ENCODE assay signal across 9 cellular contexts in the genomic region with DNA sequence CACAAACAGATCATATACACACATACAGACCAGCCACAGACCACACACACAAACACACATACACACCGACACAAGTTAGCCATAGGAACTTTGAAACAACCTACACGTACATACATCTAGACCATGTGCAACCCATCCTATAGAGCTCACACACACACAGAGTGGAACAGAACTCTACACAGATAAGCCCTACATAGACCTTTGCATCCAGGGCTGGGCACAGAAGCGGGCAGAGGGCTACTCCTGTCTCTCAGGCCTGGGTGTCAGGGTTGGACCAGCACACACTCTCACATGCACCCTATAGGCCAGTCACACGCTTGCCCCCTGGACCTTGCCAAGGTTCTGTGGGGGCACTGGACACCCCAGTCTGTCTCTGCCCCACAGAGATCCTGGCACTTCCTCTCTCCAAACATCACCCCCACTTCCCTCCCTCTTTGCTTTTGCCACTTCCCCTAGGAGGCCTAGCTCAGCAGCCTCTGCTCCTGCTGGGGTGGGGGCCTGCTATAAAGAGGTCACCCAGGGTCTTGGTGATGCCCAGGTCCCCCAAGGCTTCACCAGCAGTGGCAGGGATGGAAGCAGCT. TPM values are rescaled to one million over a fixed set of nuclear protein-coding genes. Genes with fewer than 3 reads are reported as not detected.
DNase-seq lines count a peak whose midpoint lies in the region; ATAC-seq, FAIRE-seq and TF ChIP-seq lines count a peak whose summit lies in the region.
"Had no signal": no experiment of that assay in that cellular context is flagged by ENCODE, and none has a peak within 500 bp of the region (broad histone marks: within the 10 kb centered on the region; RNA-seq: fewer than 3 reads in every experiment).

No MANE protein-coding gene starts in this region.

- no peaks in the 10 kb centered on the region for H3K36me3 Mint-ChIP-seq in CD8-positive, alpha-beta T cell
- H3K36me3 Mint-ChIP-seq in osteocyte (ENCODE audit: unreplicated experiment) = no peaks in the 10 kb centered on the region
- H3K36me3 Mint-ChIP-seq in natural killer cell treated with Interleukin-12 subunit alpha and Interleukin-12 subunit beta and Interleukin-15 and Interleukin-18, amount 100 ng/mL, for 72 hours = no peaks in the 10 kb centered on the region

- 67 to 93% (median 71%) methylated on average over 4 of the region's 4 CpGs for WGBS in psoas muscle, 3 donors

- peaks cover 64% of the 10 kb centered on the region for H3K4me1 ChIP-seq in CD8-positive, alpha-beta T cell (ENCODE audit: insufficient read depth, low read length)
- peaks cover 28% of the 10 kb centered on the region for H3K4me1 ChIP-seq in endothelial cell of umbilical vein (ENCODE audit: control insufficient read depth, extremely low read depth, insufficient read depth, low read length)
- H3K4me1 ChIP-seq in psoas muscle = peaks cover 35% of the 10 kb centered on the region

- no peak overlapping the region for H3K4me3 ChIP-seq in CD8-positive, alpha-beta T cell (ENCODE audit: low read depth, low read length)
- H3K4me3 ChIP-seq in endothelial cell of umbilical vein (replicated peaks in 1 of 3; ENCODE audit: insufficient read depth in 1 of 3, low read depth in 1 of 3, low read length in 3 of 3) = no peak overlapping the region
- H3K4me3 ChIP-seq in psoas muscle = no peak overlapping the region

- FAIRE-seq in endothelial cell of umbilical vein (lab: Jason Lieb, UNC) = no peak

- H4K20me1 ChIP-seq in endothelial cell of umbilical vein (replicated peaks; ENCODE audit: control insufficient read depth, extremely low read depth, insufficient read depth, low read length) = no peaks in the 10 kb centered on the region

- H3K9me3 ChIP-seq in CD8-positive, alpha-beta T cell (ENCODE audit: low read length) = no peaks in the 10 kb centered on the region
- no peaks in the 10 kb centered on the region for H3K9me3 ChIP-seq in endothelial cell of umbilical vein (replicated peaks; ENCODE audit: control insufficient read depth, insufficient read depth, low read length)
- no peaks in the 10 kb centered on the region for H3K9me3 ChIP-seq in psoas muscle

- dilution Hi-C loops in endothelial cell of umbilical vein (cut with MboI; ENCODE audit: extremely low pct_ligation_motif_present, low sequenced_read_pairs) = no loop called here

- H3K9ac ChIP-seq in endothelial cell of umbilical vein (replicated peaks; ENCODE audit: extremely low read depth, insufficient read depth, low read length) = no peak overlapping the region

- H3K4me3 Mint-ChIP-seq in CD8-positive, alpha-beta T cell = no peak overlapping the region
- no peak overlapping the region for H3K4me3 Mint-ChIP-seq in osteocyte (ENCODE audit: unreplicated experiment)
- no peak overlapping the region for H3K4me3 Mint-ChIP-seq in natural killer cell treated with Interleukin-12 subunit alpha and Interleukin-12 subunit beta and Interleukin-15 and Interleukin-18, amount 100 ng/mL, for 72 hours

- H3K9me1 ChIP-seq in endothelial cell of umbilical vein (replicated peaks; ENCODE audit: control insufficient read depth, extremely low read depth, insufficient read depth, low read length) = no peaks in the 10 kb centered on the region

- no peaks in the 10 kb centered on the region for H3K27me3 ChIP-seq in CD8-positive, alpha-beta T cell (ENCODE audit: insufficient read depth, low read length)
- H3K27me3 ChIP-seq in endothelial cell of umbilical vein (ENCODE audit: control insufficient read depth in 2 of 2, insufficient read depth in 2 of 2, low read length in 2 of 2) (no peaks in the 10 kb centered on the region), psoas muscle (ENCODE audit: insufficient read depth in 3 of 3, low read length in 2 of 3) (no peaks in the 10 kb centered on the region)

- CTCF ChIA-PET in CD8-positive, alpha-beta T cell (lab: Charles Lee) = interaction anchor here (0.6 to 3.3 kb wide), 2 partner anchors 11 to 25 kb away, joined by 3 to 20 read pairs; no protein-coding TSS in a partner anchor
- CTCF ChIA-PET in endothelial cell of umbilical vein (lab: Charles Lee) = interaction anchor here (1.0 to 4.7 kb wide), 3 partner anchors 8 to 62 kb away, joined by 3 to 48 read pairs (median 3); no protein-coding TSS in a partner anchor

- H3K4me1 Mint-ChIP-seq in CD8-positive, alpha-beta T cell (ENCODE audit: low read depth) = peaks cover 38% of the 10 kb centered on the region
- peaks cover 38% of the 10 kb centered on the region for H3K4me1 Mint-ChIP-seq in osteocyte (ENCODE audit: unreplicated experiment)
- H3K4me1 Mint-ChIP-seq in natural killer cell treated with Interleukin-12 subunit alpha and Interleukin-12 subunit beta and Interleukin-15 and Interleukin-18, amount 100 ng/mL, for 72 hours (ENCODE audit: low read depth in 2 of 2) = peaks cover 20 to 21% of the 10 kb centered on the region in 2 donors

- intact Hi-C loops in CD8-positive, alpha-beta T cell (cut with DNase I, micrococcal nuclease) = no loop called here
- intact Hi-C loops in endothelial cell of umbilical vein (cut with micrococcal nuclease) (loop anchor here (10.0 kb wide), 1 partner anchor 149 kb away; a partner anchor contains a TSS), psoas muscle (cut with DNase I) (no loop called here)

- H3K4me2 ChIP-seq in endothelial cell of umbilical vein (ENCODE audit: insufficient read depth, low read length) = no peak overlapping the region

- H2AFZ ChIP-seq in endothelial cell of umbilical vein (ENCODE audit: low read depth, low read length) = peak overlapping the region; percentile 7

- no peak for TF ChIP-seq POLR2A in endothelial cell of umbilical vein (IDR thresholded peaks at IDR 0.05; ENCODE audit: low read depth, low read length)

- peak overlapping the region; percentile 91 for H3K27ac ChIP-seq in CD8-positive, alpha-beta T cell (ENCODE audit: low read depth, low read length)
- H3K27ac ChIP-seq in endothelial cell of umbilical vein (ENCODE audit: insufficient read depth, low read depth, low read length) (no peak overlapping the region), psoas muscle (peak overlapping the region; percentile 99)

- DNase-seq in CD8-positive, alpha-beta T cell = peak in 1 of 7 experiments; percentile 24
- DNase-seq in NOMO-1 (lab: John Stamatoyannopoulos, UW; ENCODE audit: unreplicated experiment in 2 of 2) (peak; percentile 62 to 83), endothelial cell of umbilical vein (ENCODE audit: low read depth, low spot score) (no peak), psoas muscle (no peak), osteocyte (ENCODE audit: extremely low spot score, unreplicated experiment) (no peak), RKO (ENCODE audit: low spot score) (no peak)
- DNase-seq in natural killer cell treated with Interleukin-12 subunit alpha and Interleukin-12 subunit beta and Interleukin-15 and Interleukin-18, amount 100 ng/mL, for 72 hours (ENCODE audit: low spot score) = no peak
- DNase-seq in activated effector memory CD4-positive, alpha-beta T cell treated with anti-CD3 and anti-CD28 coated beads, Interleukin-2, amount 50 U/mL, for 16 hours = no peak
- DNase-seq: NCI-H2227 treated with DMSO at 0.1 percent for 48 hours had no signal

- no TSS peak for BruUV-seq in endothelial cell of umbilical vein (replicated peaks; lab: Mats Ljungman, UMichigan)

- POLR2A ChIA-PET in CD8-positive, alpha-beta T cell (lab: Charles Lee) = no interaction called here
- POLR2A ChIA-PET in endothelial cell of umbilical vein (lab: Charles Lee) = no interaction called here

- no peaks in the 10 kb centered on the region for H3K9me3 Mint-ChIP-seq in CD8-positive, alpha-beta T cell
- H3K9me3 Mint-ChIP-seq in osteocyte (ENCODE audit: unreplicated experiment) = no peaks in the 10 kb centered on the region
- no peaks in the 10 kb centered on the region for H3K9me3 Mint-ChIP-seq in natural killer cell treated with Interleukin-12 subunit alpha and Interleukin-12 subunit beta and Interleukin-15 and Interleukin-18, amount 100 ng/mL, for 72 hours

- ATAC-seq in CD8-positive, alpha-beta T cell = no peak
- no peak for ATAC-seq in psoas muscle
- ATAC-seq in natural killer cell treated with Interleukin-12 subunit alpha and Interleukin-12 subunit beta and Interleukin-15 and Interleukin-18, amount 100 ng/mL, for 72 hours = no peak

- H3K79me2 ChIP-seq in endothelial cell of umbilical vein (ENCODE audit: control insufficient read depth, insufficient read depth, low read length) = no peaks in the 10 kb centered on the region

- no peaks in the 10 kb centered on the region for H3K27me3 Mint-ChIP-seq in CD8-positive, alpha-beta T cell (ENCODE audit: low read depth)
- no peaks in the 10 kb centered on the region for H3K27me3 Mint-ChIP-seq in osteocyte (ENCODE audit: unreplicated experiment)
- H3K27me3 Mint-ChIP-seq in natural killer cell treated with Interleukin-12 subunit alpha and Interleukin-12 subunit beta and Interleukin-15 and Interleukin-18, amount 100 ng/mL, for 72 hours = no peaks in the 10 kb centered on the region

- H3K36me3 ChIP-seq in CD8-positive, alpha-beta T cell (ENCODE audit: insufficient read depth, low read length) = no peaks in the 10 kb centered on the region
- H3K36me3 ChIP-seq in endothelial cell of umbilical vein (ENCODE audit: control insufficient read depth in 2 of 2, extremely low read depth in 1 of 2, insufficient read depth in 2 of 2, low read length in 2 of 2) = no peaks in the 10 kb centered on the region
- no peaks in the 10 kb centered on the region for H3K36me3 ChIP-seq in psoas muscle (ENCODE audit: insufficient read depth in 1 of 2, low read depth in 1 of 2)

- TF ChIP-seq CTCF in CD8-positive, alpha-beta T cell (IDR thresholded peaks at IDR 0.05) = no peak
- TF ChIP-seq CTCF in endothelial cell of umbilical vein (IDR thresholded peaks at IDR 0.05; ENCODE audit: extremely low read depth in 1 of 2, insufficient read depth in 1 of 2, low read depth in 1 of 2, low read length in 2 of 2) = no peak
- TF ChIP-seq CTCF in psoas muscle (IDR thresholded peaks at IDR 0.05) = no peak
- TF ChIP-seq CTCF in osteocyte (IDR thresholded peaks at IDR 0.05) = no peak

- H3K27ac Mint-ChIP-seq in CD8-positive, alpha-beta T cell = no peak overlapping the region
- H3K27ac Mint-ChIP-seq in osteocyte (ENCODE audit: unreplicated experiment) = no peak overlapping the region
- H3K27ac Mint-ChIP-seq in natural killer cell treated with Interleukin-12 subunit alpha and Interleukin-12 subunit beta and Interleukin-15 and Interleukin-18, amount 100 ng/mL, for 72 hours = no peak overlapping the region

RNA-seq across cellular contexts. Expression of a gene that starts 5.8 kb away (rescaled TPM):
- 1,000 to 10,000 TPM; 2,704 to 2,791 TPM for total RNA-seq in CD8-positive, alpha-beta T cell
- total RNA-seq in endothelial cell of umbilical vein = 22.8 and 31.6 TPM in 2 replicates
- 72.9 and 74.4 TPM in 2 replicates for polyA plus RNA-seq in endothelial cell of umbilical vein
- 26.6 and 63.6 TPM in 2 replicates for polyA plus RNA-seq in endothelial cell of umbilical vein (2011; cell fraction: cytosol; rRNA removed)
- 92.2 and 120 TPM in 2 replicates for polyA plus RNA-seq in endothelial cell of umbilical vein (2011; cell fraction: nucleus; rRNA removed)
- polyA plus RNA-seq in endothelial cell of umbilical vein (2012) = 11.7 and 24.3 TPM in 2 replicates
- 12.4 and 15.3 TPM in 2 replicates for polyA minus RNA-seq in endothelial cell of umbilical vein
- polyA minus RNA-seq in endothelial cell of umbilical vein (2011; cell fraction: cytosol; rRNA and poly(A)+ RNA removed) = 126 TPM
- polyA minus RNA-seq in endothelial cell of umbilical vein (2011; cell fraction: nucleus; rRNA and poly(A)+ RNA removed) = 21.6 and 61.5 TPM in 2 replicates
- 100 to 1,000 TPM in 2 of 4 donors, 10 to 100 TPM in 2; 29.2 to 217 (median 73.6) TPM for total RNA-seq in psoas muscle
- 100 to 1,000 TPM in 1 of 3 donors, 10 to 100 TPM in 2; 25.1 to 145 (median 31.9) TPM for polyA plus RNA-seq in psoas muscle
- total RNA-seq in osteocyte = 141 and 158 TPM in 2 replicates
- 100 to 1,000 TPM; 252 to 329 TPM for total RNA-seq in natural killer cell treated with Interleukin-12 subunit alpha and Interleukin-12 subunit beta and Interleukin-15 and Interleukin-18, amount 100 ng/mL, for 72 hours

RNA-seq across cellular contexts. Expression of a gene that starts 10.2 kb away (rescaled TPM):
- 10 to 100 TPM; 13.2 to 13.6 TPM for total RNA-seq in CD8-positive, alpha-beta T cell
- total RNA-seq in endothelial cell of umbilical vein = 17.3 and 20.0 TPM in 2 replicates
- polyA plus RNA-seq in endothelial cell of umbilical vein = 7.6 and 8.0 TPM in 2 replicates
- polyA plus RNA-seq in endothelial cell of umbilical vein (2011; cell fraction: cytosol; rRNA removed) = 4.0 and 4.8 TPM in 2 replicates
- polyA plus RNA-seq in endothelial cell of umbilical vein (2011; cell fraction: nucleus; rRNA removed) = 49.2 and 50.7 TPM in 2 replicates
- 9.4 and 14.5 TPM in 2 replicates for polyA plus RNA-seq in endothelial cell of umbilical vein (2012)
- 11.5 and 14.9 TPM in 2 replicates for polyA minus RNA-seq in endothelial cell of umbilical vein
- 5.0 TPM for polyA minus RNA-seq in endothelial cell of umbilical vein (2011; cell fraction: cytosol; rRNA and poly(A)+ RNA removed)
- polyA minus RNA-seq in endothelial cell of umbilical vein (2011; cell fraction: nucleus; rRNA and poly(A)+ RNA removed) = 15.1 and 18.5 TPM in 2 replicates
- 10 to 100 TPM; 20.3 to 33.0 (median 23.8) TPM for total RNA-seq in psoas muscle
- polyA plus RNA-seq in psoas muscle = 10 to 100 TPM; 11.3 to 21.7 (median 19.0) TPM
- 24.6 and 26.8 TPM in 2 replicates for total RNA-seq in osteocyte
- 10 to 100 TPM; 19.5 to 20.7 TPM for total RNA-seq in natural killer cell treated with Interleukin-12 subunit alpha and Interleukin-12 subunit beta and Interleukin-15 and Interleukin-18, amount 100 ng/mL, for 72 hours

RNA-seq across cellular contexts. Expression of a gene that starts 16.1 kb away (rescaled TPM):
- 10 to 100 TPM; 57.5 to 59.1 TPM for total RNA-seq in CD8-positive, alpha-beta T cell
- total RNA-seq in endothelial cell of umbilical vein = 247 and 255 TPM in 2 replicates
- polyA plus RNA-seq in endothelial cell of umbilical vein = 490 and 492 TPM in 2 replicates
- polyA plus RNA-seq in endothelial cell of umbilical vein (2011; cell fraction: cytosol; rRNA removed) = 437 and 438 TPM in 2 replicates
- polyA plus RNA-seq in endothelial cell of umbilical vein (2011; cell fraction: nucleus; rRNA removed) = 163 and 200 TPM in 2 replicates
- polyA plus RNA-seq in endothelial cell of umbilical vein (2012) = 389 and 460 TPM in 2 replicates
- polyA minus RNA-seq in endothelial cell of umbilical vein = 168 and 191 TPM in 2 replicates
- 491 TPM for polyA minus RNA-seq in endothelial cell of umbilical vein (2011; cell fraction: cytosol; rRNA and poly(A)+ RNA removed)
- polyA minus RNA-seq in endothelial cell of umbilical vein (2011; cell fraction: nucleus; rRNA and poly(A)+ RNA removed) = 32.8 and 38.3 TPM in 2 replicates
- 100 to 1,000 TPM; 273 to 419 (median 370) TPM for total RNA-seq in psoas muscle
- polyA plus RNA-seq in psoas muscle = 100 to 1,000 TPM; 329 to 535 (median 396) TPM
- total RNA-seq in osteocyte = 235 TPM in 2 replicates
- 100 to 1,000 TPM; 150 to 226 TPM for total RNA-seq in natural killer cell treated with Interleukin-12 subunit alpha and Interleukin-12 subunit beta and Interleukin-15 and Interleukin-18, amount 100 ng/mL, for 72 hours

RNA-seq across cellular contexts. Expression of a gene that starts 16.3 kb away (rescaled TPM):
- total RNA-seq in CD8-positive, alpha-beta T cell = under 1 TPM in 1 of 2 experiments, not detected in 1; 0.79 TPM
- total RNA-seq in endothelial cell of umbilical vein = 13.2 and 15.9 TPM in 2 replicates
- 2.6 TPM in 1 of 2 replicates, not detected in the other for polyA plus RNA-seq in endothelial cell of umbilical vein
- polyA plus RNA-seq in endothelial cell of umbilical vein (2011; cell fraction: cytosol; rRNA removed) = 2.1 and 3.7 TPM in 2 replicates
- 1.5 and 2.3 TPM in 2 replicates for polyA plus RNA-seq in endothelial cell of umbilical vein (2011; cell fraction: nucleus; rRNA removed)
- 9.7 and 11.2 TPM in 2 replicates for polyA plus RNA-seq in endothelial cell of umbilical vein (2012)
- not detected in 2 replicates for polyA minus RNA-seq in endothelial cell of umbilical vein
- polyA minus RNA-seq in endothelial cell of umbilical vein (2011; cell fraction: cytosol; rRNA and poly(A)+ RNA removed) = not detected
- not detected in 2 replicates for polyA minus RNA-seq in endothelial cell of umbilical vein (2011; cell fraction: nucleus; rRNA and poly(A)+ RNA removed)
- 1 to 10 TPM in 3 of 4 donors, under 1 TPM in 1; 0.92 to 3.2 (median 2.0) TPM for total RNA-seq in psoas muscle
- 1 to 10 TPM; 1.9 to 2.5 (median 2.0) TPM for polyA plus RNA-seq in psoas muscle
- 8.2 and 8.4 TPM in 2 replicates for total RNA-seq in osteocyte
- total RNA-seq in natural killer cell treated with Interleukin-12 subunit alpha and Interleukin-12 subunit beta and Interleukin-15 and Interleukin-18, amount 100 ng/mL, for 72 hours = 10 to 100 TPM in 1 of 2 donors, 1 to 10 TPM in 1; 8.7 to 19.5 TPM

RNA-seq across cellular contexts. Expression of a gene that starts 20.9 kb away (rescaled TPM):
- 1 to 10 TPM; 1.3 to 2.2 TPM for total RNA-seq in CD8-positive, alpha-beta T cell
- total RNA-seq in endothelial cell of umbilical vein = 25.6 and 28.5 TPM in 2 replicates
- 36.7 and 45.4 TPM in 2 replicates for polyA plus RNA-seq in endothelial cell of umbilical vein
- polyA plus RNA-seq in endothelial cell of umbilical vein (2011; cell fraction: cytosol; rRNA removed) = 37.3 and 43.6 TPM in 2 replicates
- 20.3 and 27.2 TPM in 2 replicates for polyA plus RNA-seq in endothelial cell of umbilical vein (2011; cell fraction: nucleus; rRNA removed)
- polyA plus RNA-seq in endothelial cell of umbilical vein (2012) = 23.5 and 28.2 TPM in 2 replicates
- 33.3 and 34.1 TPM in 2 replicates for polyA minus RNA-seq in endothelial cell of umbilical vein
- polyA minus RNA-seq in endothelial cell of umbilical vein (2011; cell fraction: cytosol; rRNA and poly(A)+ RNA removed) = 111 TPM
- 5.2 and 5.4 TPM in 2 replicates for polyA minus RNA-seq in endothelial cell of umbilical vein (2011; cell fraction: nucleus; rRNA and poly(A)+ RNA removed)
- 1 to 10 TPM; 2.4 to 5.0 (median 3.0) TPM for total RNA-seq in psoas muscle
- 1 to 10 TPM; 3.6 to 9.0 (median 8.6) TPM for polyA plus RNA-seq in psoas muscle
- 7.6 and 10.0 TPM in 2 replicates for total RNA-seq in osteocyte
- 10 to 100 TPM; 20.8 to 63.5 TPM for total RNA-seq in natural killer cell treated with Interleukin-12 subunit alpha and Interleukin-12 subunit beta and Interleukin-15 and Interleukin-18, amount 100 ng/mL, for 72 hours

Comparison
In these comparisons a context has a peak if more than half of its experiments do, and no peak if none do; other contexts are left out.
1. DNase-seq: peak in NOMO-1 (2 of 2); none in endothelial cell of umbilical vein (single experiment), psoas muscle (0 of 2), osteocyte (single experiment), natural killer cell treated with Interleukin-12 subunit alpha and Interleukin-12 subunit beta and Interleukin-15 and Interleukin-18, amount 100 ng/mL, for 72 hours (single experiment), RKO (single experiment) and activated effector memory CD4-positive, alpha-beta T cell treated with anti-CD3 and anti-CD28 coated beads, Interleukin-2, amount 50 U/mL, for 16 hours (single experiment).
2. RNA of a gene that starts 5.8 kb away (total RNA-seq): 2,704 to 2,791 TPM in CD8-positive, alpha-beta T cell; 252 to 329 TPM in natural killer cell treated with Interleukin-12 subunit alpha and Interleukin-12 subunit beta and Interleukin-15 and Interleukin-18, amount 100 ng/mL, for 72 hours, 141 to 158 TPM in osteocyte, 29.2 to 217 TPM in psoas muscle and 22.8 to 31.6 TPM in endothelial cell of umbilical vein; every median in the first group is over 4 times any median in the second.